ENCODE assay signal across 13 cellular contexts in genomic region chr18:51009071-51009470, GRCh38. TPM values are rescaled to one million over a fixed set of nuclear protein-coding genes. Genes with fewer than 3 reads are reported as not detected.
A peak's percentile ranks its signal among the peaks of the same experiment; 100 is the strongest.
DNase-seq lines count a peak whose midpoint lies in the region; ATAC-seq and TF ChIP-seq lines count a peak whose summit lies in the region.
"Had no signal": no experiment of that assay in that cellular context is flagged by ENCODE, and none has a peak within 500 bp of the region (broad histone marks: within the 10 kb centered on the region; RNA-seq: fewer than 3 reads in every experiment).

No MANE protein-coding gene starts in this region.

- H3K4me3 Mint-ChIP-seq in WTC11: no peak overlapping the region

- DNase-seq in CD1c-positive myeloid dendritic cell (ENCODE audit: extremely low spot score): peak; percentile 72
- DNase-seq in NCI-H524 treated with DMSO at 0.1 percent for 48 hours (lab: John Stamatoyannopoulos, UW): peak; percentile 93
- peak in 1 of 2 donors; percentile 54 for DNase-seq in foreskin keratinocyte
- DNase-seq in GOT3 (lab: John Stamatoyannopoulos, UW): no peak
- no peak for DNase-seq in WTC11 (ENCODE audit: low spot score)
- DNase-seq in hepatic stellate cell (ENCODE audit: low spot score): no peak
- no peak for DNase-seq in superior temporal gyrus (ENCODE audit: extremely low spot score)
- DNase-seq: activated CD8-positive, alpha-beta memory T cell treated with anti-CD3 and anti-CD28 coated beads, Interleukin-2, amount 50 U/mL, for 4 hours; adrenal gland; stimulated activated naive CD4-positive, alpha-beta T cell; T1000 had no signal

- H3K4me1 ChIP-seq in HEK293 (ENCODE audit: control insufficient read depth, insufficient read depth, low read length): peaks cover 30% of the 10 kb centered on the region
- no peaks in the 10 kb centered on the region for H3K4me1 ChIP-seq in foreskin keratinocyte

- POLR2A ChIA-PET in HEK293 (lab: Yijun Ruan, JAX): interaction anchor here (0.6 to 1.9 kb wide), 4 partner anchors 20 to 184 kb away, joined by 3 to 7 read pairs (median 5); partner anchors contain the start of genes ME2 and SMAD4
- POLR2A ChIA-PET in WTC11 (lab: Charles Lee): no interaction called here

- no peak overlapping the region for H3K27ac Mint-ChIP-seq in WTC11

- no peaks in the 10 kb centered on the region for H3K9me3 ChIP-seq in HEK293 (ENCODE audit: control insufficient read depth, insufficient read depth, low read depth, low read length)
- H3K9me3 ChIP-seq: adrenal gland had no signal

- peaks cover 6% of the 10 kb centered on the region for H3K9me3 Mint-ChIP-seq in WTC11

- no peaks in the 10 kb centered on the region for H3K36me3 ChIP-seq in HEK293 (ENCODE audit: control insufficient read depth in 2 of 2, insufficient read depth in 1 of 2, low read length in 2 of 2)
- H3K36me3 ChIP-seq: adrenal gland had no signal

- H3K36me3 Mint-ChIP-seq in WTC11: no peaks in the 10 kb centered on the region; the same call in 1 of the 2 replicates

- no peaks in the 10 kb centered on the region; the same call in 1 of the 2 replicates for H3K27me3 Mint-ChIP-seq in WTC11 (ENCODE audit: low read depth)

- no peak for TF ChIP-seq CTCF in HEK293 (tag by site-specific recombination; IDR thresholded peaks at IDR 0.05)
- no peak for TF ChIP-seq CTCF in foreskin keratinocyte (conservative IDR thresholded peaks at IDR 0.05)
- no peak for TF ChIP-seq CTCF in WTC11 (IDR thresholded peaks at IDR 0.05)

- H3K4me1 Mint-ChIP-seq in WTC11: peaks cover 11% of the 10 kb centered on the region; the same call in 1 of the 2 replicates

- peak; percentile 88 for ATAC-seq in foreskin keratinocyte
- ATAC-seq in WTC11: no peak

- H3K27ac ChIP-seq in HEK293 (ENCODE audit: extremely low read depth, low read depth, low read length): no peak overlapping the region; the same call in 1 of the 2 replicates
- H3K27ac ChIP-seq in foreskin keratinocyte: no peak overlapping the region
- H3K27ac ChIP-seq: adrenal gland, C4-2B had no signal

- no peak overlapping the region for H3K4me3 ChIP-seq in HEK293 (ENCODE audit: low read depth, low read length)
- H3K4me3 ChIP-seq: adrenal gland had no signal

- no peaks in the 10 kb centered on the region for H3K27me3 ChIP-seq in foreskin keratinocyte
- H3K27me3 ChIP-seq: adrenal gland had no signal

- CTCF ChIA-PET in HEK293 (lab: Yijun Ruan, JAX): interaction anchor here (0.5 to 2.3 kb wide), 4 partner anchors 43 to 188 kb away, joined by 3 to 6 read pairs (median 4); no protein-coding TSS in a partner anchor
- CTCF ChIA-PET in WTC11 (lab: Charles Lee): interaction anchor here (1.3 kb wide), 1 partner anchor 21 kb away, joined by 3 read pairs; the partner anchor contains the start of gene SMAD4

TF ChIP-seq in HEK293, 187 proteins besides CTCF, POLR2A, EP300 and RAD21 (continues in another document):
- peak; percentile 84 for TF ChIP-seq MYNN (tag by site-specific recombination; IDR thresholded peaks at IDR 0.05; ENCODE audit: borderline replicate concordance)
- TF ChIP-seq ZNF433 (tag by site-specific recombination; IDR thresholded peaks at IDR 0.05; ENCODE audit: low read depth): no peak
- TF ChIP-seq SP7 (tag by site-specific recombination; IDR thresholded peaks at IDR 0.05): peak; percentile 79
- TF ChIP-seq ZSCAN5A (tag by site-specific recombination; IDR thresholded peaks at IDR 0.05): no peak
- TF ChIP-seq ZXDB (tag by site-specific recombination; IDR thresholded peaks at IDR 0.05): peak; percentile 78
- peak; percentile 75 for TF ChIP-seq INSM2 (tag by site-specific recombination; IDR thresholded peaks at IDR 0.05)

TF ChIP-seq in WTC11, 78 proteins besides CTCF, POLR2A, EP300 and RAD21:
- TF ChIP-seq AFF4 (CRISPR knock-in tag; IDR thresholded peaks at IDR 0.05; ENCODE audit: borderline replicate concordance) (no peak), ZNF425 (CRISPR knock-in tag; conservative IDR thresholded peaks at IDR 0.05) (no peak), ZNF317 (CRISPR knock-in tag; IDR thresholded peaks at IDR 0.05; ENCODE audit: borderline replicate concordance, low read depth) (no peak), NFYB (CRISPR knock-in tag; conservative IDR thresholded peaks at IDR 0.05; ENCODE audit: low read depth) (no peak)
TF ChIP-seq in WTC11: peak in this region for 0.

RNA-seq across cellular contexts. Expression of gene SMAD4, which starts 20.9 kb away (rescaled TPM):
- 60.1 and 68.2 TPM in 2 replicates for total RNA-seq in foreskin keratinocyte
- 8.1 and 11.5 TPM in 2 replicates for polyA plus RNA-seq in foreskin keratinocyte
- 105 to 107 TPM (median 107 TPM) in 3 replicates for total RNA-seq in WTC11 (2021)

RNA-seq across cellular contexts. Expression of gene ELAC1, which starts 41.2 kb away (rescaled TPM):
- total RNA-seq in foreskin keratinocyte: 7.2 and 7.9 TPM in 2 replicates
- 6.8 and 7.3 TPM in 2 replicates for polyA plus RNA-seq in foreskin keratinocyte
- 3.9 to 4.3 TPM (median 4.0 TPM) in 3 replicates for total RNA-seq in WTC11 (2021)

Comparison
In these comparisons a context has a peak if more than half of its experiments do, and no peak if none do; other contexts are left out.
1. DNase-seq: peak in CD1c-positive myeloid dendritic cell (single experiment) and NCI-H524 treated with DMSO at 0.1 percent for 48 hours (single experiment); none in GOT3 (single experiment), WTC11 (single experiment), hepatic stellate cell (single experiment) and superior temporal gyrus (single experiment).